In genomic region chr12:112496493-112496892, GRCh38 we compare ENCODE assay signal across 14 cellular contexts.
A peak's percentile ranks its signal among the peaks of the same experiment; 100 is the strongest.
DNase-seq lines count a peak whose midpoint lies in the region; ATAC-seq, FAIRE-seq and TF ChIP-seq lines count a peak whose summit lies in the region.
"Had no signal": no experiment of that assay in that cellular context is flagged by ENCODE, and none has a peak within 500 bp of the region (broad histone marks: within the 10 kb centered on the region; RNA-seq: fewer than 3 reads in every experiment).

No MANE protein-coding gene starts in this region.

- intact Hi-C loops in pancreas (cut with DNase I): no loop called here

- no peak for FAIRE-seq in pancreas (lab: Jason Lieb, UNC)

- WGBS in pancreas, 2 donors: 95 to 96% methylated on average over 3 of the region's 3 CpGs

- no peaks in the 10 kb centered on the region for H3K4me1 ChIP-seq in pancreas

- H3K36me3 Mint-ChIP-seq in activated T-cell treated with anti-CD3 and anti-CD28 coated beads, Interleukin-2, amount 50 U/mL, for 4 hours (ENCODE audit: insufficient read depth): peaks cover 47% of the 10 kb centered on the region

- no peak overlapping the region for H3K27ac ChIP-seq in pancreas
- H3K27ac ChIP-seq: 22Rv1, brain microvascular endothelial cell had no signal

- peaks cover 8% of the 10 kb centered on the region for H3K4me1 Mint-ChIP-seq in activated T-cell treated with anti-CD3 and anti-CD28 coated beads, Interleukin-2, amount 50 U/mL, for 4 hours (ENCODE audit: low read depth)

- H3K27me3 ChIP-seq in pancreas: no peaks in the 10 kb centered on the region
- H3K27me3 ChIP-seq: brain microvascular endothelial cell had no signal

- no peak for DNase-seq in activated CD4-positive, CD25-positive, alpha-beta regulatory T cell treated with anti-CD3 and anti-CD28 coated beads, Interleukin-2, amount 50 U/mL, for 72 hours
- no peak for DNase-seq in activated T-cell treated with anti-CD3 and anti-CD28 coated beads, Interleukin-2, amount 50 U/mL, for 4 hours
- DNase-seq in glomerular visceral epithelial cell (ENCODE audit: extremely low spot score): no peak
- no peak for DNase-seq in pancreas
- DNase-seq: brain microvascular endothelial cell, NCI-H187, SK-N-SH had no signal

- ATAC-seq in activated CD4-positive, CD25-positive, alpha-beta regulatory T cell treated with anti-CD3 and anti-CD28 coated beads, Interleukin-2, amount 50 U/mL, for 24 hours: peak; percentile 95 to 96
- peak; percentile 91 for ATAC-seq in GM19351 (IDR thresholded peaks at IDR 0.05; ENCODE audit: unreplicated experiment)
- ATAC-seq in HG02885 (IDR thresholded peaks at IDR 0.05; ENCODE audit: poor library complexity, unreplicated experiment): peak; percentile 66
- ATAC-seq in activated T-cell treated with anti-CD3 and anti-CD28 coated beads, Interleukin-2, amount 50 U/mL, for 4 hours: peak; percentile 90 to 91
- ATAC-seq in pancreas: no peak
- no peak for ATAC-seq in HG02970 (IDR thresholded peaks at IDR 0.05; ENCODE audit: low FRiP score, unreplicated experiment)
- ATAC-seq: HCT116 had no signal

- peaks cover 0 to 10% (median 0%) of the 10 kb centered on the region in 3 donors for H3K36me3 ChIP-seq in pancreas

- no peak for TF ChIP-seq CTCF in pancreas (IDR thresholded peaks at IDR 0.05)

- H3K4me3 ChIP-seq in pancreas: no peak overlapping the region

- H3K4me3 Mint-ChIP-seq in activated T-cell treated with anti-CD3 and anti-CD28 coated beads, Interleukin-2, amount 50 U/mL, for 4 hours: no peak overlapping the region
- H3K4me3 Mint-ChIP-seq: stimulated activated naive CD8-positive, alpha-beta T cell treated with anti-CD3 and anti-CD28 coated beads, Interleukin-15, Interleukin-2, amounts not matched to agents 100 ng/mL and 50 ng/mL, for 24 hours had no signal

- H3K9me3 Mint-ChIP-seq in activated T-cell treated with anti-CD3 and anti-CD28 coated beads, Interleukin-2, amount 50 U/mL, for 4 hours: no peaks in the 10 kb centered on the region
- H3K9me3 Mint-ChIP-seq: stimulated activated naive CD8-positive, alpha-beta T cell treated with anti-CD3 and anti-CD28 coated beads, Interleukin-15, Interleukin-2, amounts not matched to agents 100 ng/mL and 50 ng/mL, for 24 hours had no signal

- no peaks in the 10 kb centered on the region for H3K9me3 ChIP-seq in pancreas
- H3K9me3 ChIP-seq: SK-N-SH had no signal

- no peaks in the 10 kb centered on the region for H3K27me3 Mint-ChIP-seq in activated T-cell treated with anti-CD3 and anti-CD28 coated beads, Interleukin-2, amount 50 U/mL, for 4 hours (ENCODE audit: low read depth)
- H3K27me3 Mint-ChIP-seq: stimulated activated naive CD8-positive, alpha-beta T cell treated with anti-CD3 and anti-CD28 coated beads, Interleukin-15, Interleukin-2, amounts not matched to agents 100 ng/mL and 50 ng/mL, for 24 hours had no signal

Comparison
In these comparisons a context has a peak if more than half of its experiments do, and no peak if none do; other contexts are left out.
1. ATAC-seq: peak in activated CD4-positive, CD25-positive, alpha-beta regulatory T cell treated with anti-CD3 and anti-CD28 coated beads, Interleukin-2, amount 50 U/mL, for 24 hours (2 of 2), GM19351 (single experiment), HG02885 (single experiment) and activated T-cell treated with anti-CD3 and anti-CD28 coated beads, Interleukin-2, amount 50 U/mL, for 4 hours (2 of 2); none in pancreas (0 of 4) and HG02970 (single experiment).